In genomic region chr16:15967223-15967546, GRCh38 we compare ENCODE assay signal across 17 cellular contexts. TPM values are rescaled to one million over a fixed set of nuclear protein-coding genes. Genes with fewer than 3 reads are reported as not detected.
A peak's percentile ranks its signal among the peaks of the same experiment; 100 is the strongest.
DNase-seq lines count a peak whose midpoint lies in the region; ATAC-seq and TF ChIP-seq lines count a peak whose summit lies in the region.
"Had no signal": no experiment of that assay in that cellular context is flagged by ENCODE, and none has a peak within 500 bp of the region (broad histone marks: within the 10 kb centered on the region; RNA-seq: fewer than 3 reads in every experiment).

No MANE protein-coding gene starts in this region.

- H3K27me3 ChIP-seq in GM23248 (replicated peaks; ENCODE audit: insufficient read depth): no peaks in the 10 kb centered on the region
- H3K27me3 ChIP-seq: vagina had no signal

- H3K27me3 Mint-ChIP-seq in activated T-helper 17 cell treated with anti-CD3 and anti-CD28 coated beads, Interleukin-2, amount 50 U/mL, for 72 hours: no peaks in the 10 kb centered on the region
- no peaks in the 10 kb centered on the region for H3K27me3 Mint-ChIP-seq in mesothelial cell of epicardium (ENCODE audit: low read depth)
- H3K27me3 Mint-ChIP-seq: activated T-cell treated with anti-CD3 and anti-CD28 coated beads, Interleukin-2, amount 50 U/mL, for 24 hours had no signal

- no peaks in the 10 kb centered on the region for H3K36me3 ChIP-seq in GM23248 (ENCODE audit: low read depth)
- H3K36me3 ChIP-seq: vagina had no signal

- H3K79me2 ChIP-seq in GM23248 (ENCODE audit: insufficient read depth): peaks cover 100% of the 10 kb centered on the region

- ATAC-seq in activated T-helper 17 cell treated with anti-CD3 and anti-CD28 coated beads, Interleukin-2, amount 50 U/mL, for 72 hours (replicated peaks): no peak
- ATAC-seq in GM19395 (IDR thresholded peaks at IDR 0.05; ENCODE audit: unreplicated experiment): no peak
- ATAC-seq: K562 had no signal

- peak overlapping the region; percentile 34 for H3K27ac Mint-ChIP-seq in activated T-helper 17 cell treated with anti-CD3 and anti-CD28 coated beads, Interleukin-2, amount 50 U/mL, for 72 hours
- H3K27ac Mint-ChIP-seq in mesothelial cell of epicardium: peak overlapping the region; percentile 62

- H3K4me2 ChIP-seq in GM23248 (ENCODE audit: unreplicated experiment): peak overlapping the region; percentile 15

- H2AFZ ChIP-seq in GM23248: no peak overlapping the region

- peak; percentile 29 for DNase-seq in NCI-H510A treated with DMSO at 0.1 percent for 48 hours (lab: John Stamatoyannopoulos, UW)
- DNase-seq in NCI-H510A (lab: John Stamatoyannopoulos, UW): no peak
- peak; percentile 40 for DNase-seq in GM23248
- DNase-seq in mesothelial cell of epicardium (ENCODE audit: low spot score in 2 of 2, unreplicated experiment in 2 of 2): no peak
- DNase-seq in hypothalamus (lab: John Stamatoyannopoulos, UW): no peak
- no peak for DNase-seq in effector CD8-positive, alpha-beta T cell (lab: John Stamatoyannopoulos, UW)
- DNase-seq: activated CD4-positive, alpha-beta T cell treated with anti-CD3 and anti-CD28 coated beads for 4 hours; activated T-cell treated with anti-CD3 and anti-CD28 coated beads, Interleukin-2, amount 50 U/mL, for 24 hours; NCI-H1105 treated with DMSO at 0.1 percent for 48 hours; retina; RPMI8226 had no signal

- 47 to 71% methylated on average over 2 of the region's 2 CpGs for WGBS in GM23248 (ENCODE audit: low coverage in 1 of 2, low lambda C conversion rate in 2 of 2, missing lambda C conversion rate in 2 of 2), 2 experiments

- H3K9me3 ChIP-seq in GM23248 (ENCODE audit: low read depth): no peaks in the 10 kb centered on the region
- H3K9me3 ChIP-seq: vagina had no signal

- no peaks in the 10 kb centered on the region for H3K9me2 ChIP-seq in GM23248 (ENCODE audit: insufficient read depth)

- peak overlapping the region; percentile 62 for H3K27ac ChIP-seq in GM23248
- H3K27ac ChIP-seq: HL-60, vagina had no signal

- H3K36me3 Mint-ChIP-seq in activated T-helper 17 cell treated with anti-CD3 and anti-CD28 coated beads, Interleukin-2, amount 50 U/mL, for 72 hours (ENCODE audit: low read depth): peaks cover 65% of the 10 kb centered on the region
- peaks cover 33% of the 10 kb centered on the region for H3K36me3 Mint-ChIP-seq in mesothelial cell of epicardium

- H3K4me3 Mint-ChIP-seq in activated T-helper 17 cell treated with anti-CD3 and anti-CD28 coated beads, Interleukin-2, amount 50 U/mL, for 72 hours: no peak overlapping the region
- no peak overlapping the region for H3K4me3 Mint-ChIP-seq in mesothelial cell of epicardium
- H3K4me3 Mint-ChIP-seq: activated T-cell treated with anti-CD3 and anti-CD28 coated beads, Interleukin-2, amount 50 U/mL, for 24 hours had no signal

- no peak overlapping the region for H3K4me3 ChIP-seq in GM23248
- H3K4me3 ChIP-seq: K562, lung, vagina had no signal

- H3K9ac ChIP-seq in GM23248: no peak overlapping the region; the same call in 1 of the 2 replicates

- peaks cover 14% of the 10 kb centered on the region for H3K9me3 Mint-ChIP-seq in activated T-helper 17 cell treated with anti-CD3 and anti-CD28 coated beads, Interleukin-2, amount 50 U/mL, for 72 hours
- H3K9me3 Mint-ChIP-seq in mesothelial cell of epicardium: peaks cover 30% of the 10 kb centered on the region

- TF ChIP-seq CTCF in mesothelial cell of epicardium (IDR thresholded peaks at IDR 0.05; ENCODE audit: unreplicated experiment): no peak

- H3K4me1 ChIP-seq in GM23248 (ENCODE audit: insufficient read depth): peaks cover 13% of the 10 kb centered on the region

- peaks cover 25% of the 10 kb centered on the region for H3F3A ChIP-seq in GM23248 (ENCODE audit: insufficient read depth)

- H3K4me1 Mint-ChIP-seq in activated T-helper 17 cell treated with anti-CD3 and anti-CD28 coated beads, Interleukin-2, amount 50 U/mL, for 72 hours: peaks cover 23% of the 10 kb centered on the region
- H3K4me1 Mint-ChIP-seq in mesothelial cell of epicardium: peaks cover 8% of the 10 kb centered on the region

- H4K20me1 ChIP-seq in GM23248 (ENCODE audit: insufficient read depth): 0 out of 2 replicates have a peak, but pooled peaks cover 3% of the 10 kb centered on the region

- in situ Hi-C loops in GM23248 (cut with MboI): no loop called here

RNA-seq across cellular contexts. Expression of gene ABCC1, which starts 17.8 kb away (rescaled TPM):
- total RNA-seq in GM23248 (2014; rRNA removed; shearing (Covaris generic)): 25.5 and 28.6 TPM in 2 replicates
- 16.2 and 16.5 TPM in 2 replicates for polyA plus RNA-seq in GM23248 (2016; fragmentation: Nextera tagmentation; extraction: Ambion mirVana)
- total RNA-seq in activated T-helper 17 cell treated with anti-CD3 and anti-CD28 coated beads, Interleukin-2, amount 50 U/mL, for 72 hours: 10 to 100 TPM; 78.0 to 84.0 TPM
- 65.2 to 69.4 TPM (median 66.9 TPM) in 3 replicates for total RNA-seq in mesothelial cell of epicardium

Comparison
In these comparisons a context has a peak if more than half of its experiments do, and no peak if none do; other contexts are left out.
1. DNase-seq: peak in NCI-H510A treated with DMSO at 0.1 percent for 48 hours (single experiment) and GM23248 (single experiment); none in NCI-H510A (single experiment), mesothelial cell of epicardium (0 of 2), hypothalamus (0 of 51) and effector CD8-positive, alpha-beta T cell (single experiment).